ENCODE assay signal across 8 cellular contexts in the genomic region with DNA sequence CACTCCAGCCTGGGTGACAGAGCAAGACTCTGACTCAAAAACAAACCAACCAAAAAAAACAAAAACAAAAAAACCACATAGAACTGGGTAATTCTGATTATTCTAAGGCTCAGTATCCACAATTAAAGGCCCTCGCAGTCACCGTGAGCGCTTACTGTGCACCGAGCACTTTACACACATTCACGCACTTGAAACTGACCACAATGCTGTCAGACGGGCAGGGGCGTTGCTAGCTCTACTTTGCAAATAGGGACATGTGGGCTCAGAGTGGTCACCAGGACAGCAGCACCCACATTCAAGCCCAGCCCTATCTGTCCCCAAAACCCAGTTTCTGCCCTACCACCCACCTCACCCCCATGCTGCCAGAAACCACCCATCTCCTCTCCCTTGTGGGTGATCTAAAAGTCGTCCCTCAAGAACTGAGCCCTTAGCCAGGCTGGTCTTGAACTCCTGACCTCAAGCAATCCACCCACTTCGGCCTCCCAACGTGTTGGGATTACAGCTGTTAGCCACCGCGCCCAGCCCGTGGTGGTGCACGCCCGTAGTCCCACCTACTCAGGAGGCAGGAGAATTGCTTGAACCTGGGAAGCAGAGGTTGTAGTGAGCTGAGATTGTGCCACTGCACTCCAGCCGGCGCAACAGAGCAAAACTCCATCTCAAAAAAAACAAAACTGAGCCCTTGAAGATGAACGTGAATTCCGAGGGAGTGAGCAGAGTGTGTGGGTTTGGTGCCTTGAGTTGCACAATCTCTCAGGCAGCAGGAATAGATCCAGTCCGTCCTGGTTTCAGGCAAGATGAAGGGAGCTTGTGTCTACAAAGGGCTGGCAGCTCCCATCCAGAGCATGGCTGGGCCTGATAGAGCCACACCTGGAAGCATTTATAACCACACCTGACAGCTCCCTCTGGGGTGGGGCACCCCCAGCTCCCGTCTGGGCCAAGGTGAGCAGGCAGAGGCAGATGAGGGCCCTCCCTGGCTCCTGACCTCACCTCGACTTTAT. TPM values are rescaled to one million over a fixed set of nuclear protein-coding genes. Genes with fewer than 3 reads are reported as not detected.
DNase-seq lines count a peak whose midpoint lies in the region; ATAC-seq and TF ChIP-seq lines count a peak whose summit lies in the region.

No MANE protein-coding gene starts in this region.

- peak; percentile 78 for DNase-seq in GM03348 (ENCODE audit: low spot score)
- no peak for DNase-seq in WTC11 (ENCODE audit: low spot score)
- DNase-seq in heart left ventricle: peak in 1 of 5 donors; percentile 53
- peak; percentile 84 for DNase-seq in skeletal muscle cell (ENCODE audit: low read depth)
- no peak for DNase-seq in activated CD4-positive, alpha-beta T cell treated with anti-CD3 and anti-CD28 coated beads, Interleukin-2, amount 50 U/mL, for 48 hours
- DNase-seq in T-cell: no peak

- no peaks in the 10 kb centered on the region for H3K9me3 Mint-ChIP-seq in WTC11
- no peaks in the 10 kb centered on the region for H3K9me3 Mint-ChIP-seq in T-cell

- H3K4me3 Mint-ChIP-seq in WTC11 (no peak overlapping the region), T-cell (no peak overlapping the region)

- no peaks in the 10 kb centered on the region for H3K36me3 ChIP-seq in heart left ventricle

- peak overlapping the region; percentile 16 to 98 (median 60) for H3K27ac ChIP-seq in heart left ventricle

- POLR2A ChIA-PET in WTC11 (lab: Charles Lee): interaction anchor here (1.3 kb wide), 1 partner anchor 17 kb away, joined by 3 read pairs; no protein-coding TSS in a partner anchor
- POLR2A ChIA-PET in T-cell (lab: Charles Lee): no interaction called here

- CTCF ChIA-PET in WTC11 (lab: Charles Lee): interaction anchor here (0.7 to 4.3 kb wide), 6 partner anchors 8 to 228 kb away, joined by 3 to 36 read pairs (median 6); no protein-coding TSS in a partner anchor
- CTCF ChIA-PET in T-cell (lab: Charles Lee): interaction anchor here in 1 of 2 donors (0.8 to 1.0 kb wide), 2 partner anchors 14 to 17 kb away, joined by 4 to 6 read pairs; no protein-coding TSS in a partner anchor

- TF ChIP-seq CTCF in WTC11 (IDR thresholded peaks at IDR 0.05) (no peak), heart left ventricle (IDR thresholded peaks at IDR 0.05) (no peak)

- H3K4me1 Mint-ChIP-seq in WTC11 (peaks cover 18% of the 10 kb centered on the region), T-cell (peaks cover under 1 to 2% (median 1%) of the 10 kb centered on the region in 3 donors)

- H3K4me1 ChIP-seq in heart left ventricle: peaks cover 6 to 45% (median 33%) of the 10 kb centered on the region in 12 donors

- H3K27ac Mint-ChIP-seq in WTC11 (peak overlapping the region; percentile 27; the same call in 1 of the 2 replicates), T-cell (no peak overlapping the region)

- H3K4me3 ChIP-seq in heart left ventricle: no peak overlapping the region
- H3K4me3 ChIP-seq in skeletal muscle cell (ENCODE audit: low read depth, low read length): no peak overlapping the region

- no peak for ATAC-seq in WTC11
- peak in 2 of 4 donors; percentile 9 to 14 for ATAC-seq in heart left ventricle
- no peak for ATAC-seq in HG03571 (IDR thresholded peaks at IDR 0.05; ENCODE audit: unreplicated experiment)
- ATAC-seq in HG03378 (IDR thresholded peaks at IDR 0.05; ENCODE audit: unreplicated experiment): no peak
- no peak for ATAC-seq in T-cell (replicated peaks in 1 of 4)

- no peaks in the 10 kb centered on the region for H3K9me3 ChIP-seq in heart left ventricle

- H3K27me3 ChIP-seq in heart left ventricle: no peaks in the 10 kb centered on the region

- WGBS in heart left ventricle, 4 donors: 75 to 85% (median 80%) methylated on average over 21 to 22 of the region's 22 CpGs

- H3K36me3 Mint-ChIP-seq in WTC11 (no peaks in the 10 kb centered on the region), T-cell (no peaks in the 10 kb centered on the region)

- no peak for TF ChIP-seq POLR2A in heart left ventricle (IDR thresholded peaks at IDR 0.05)

- intact Hi-C loops in heart left ventricle (cut with DNase I): no loop called here

- H3K27me3 Mint-ChIP-seq in WTC11 (ENCODE audit: low read depth) (peaks cover 22% of the 10 kb centered on the region), T-cell (no peaks in the 10 kb centered on the region)

TF ChIP-seq in WTC11, 78 proteins besides CTCF, POLR2A, EP300 and RAD21:
- TF ChIP-seq ZNF671 (CRISPR knock-in tag; IDR thresholded peaks at IDR 0.05) (no peak), OVOL2 (CRISPR knock-in tag; IDR thresholded peaks at IDR 0.05; ENCODE audit: borderline replicate concordance) (no peak), ZBTB21 (CRISPR knock-in tag; IDR thresholded peaks at IDR 0.05; ENCODE audit: borderline replicate concordance) (no peak), PRRX2 (CRISPR knock-in tag; IDR thresholded peaks at IDR 0.05) (no peak)
- TF ChIP-seq, protein P1, sequence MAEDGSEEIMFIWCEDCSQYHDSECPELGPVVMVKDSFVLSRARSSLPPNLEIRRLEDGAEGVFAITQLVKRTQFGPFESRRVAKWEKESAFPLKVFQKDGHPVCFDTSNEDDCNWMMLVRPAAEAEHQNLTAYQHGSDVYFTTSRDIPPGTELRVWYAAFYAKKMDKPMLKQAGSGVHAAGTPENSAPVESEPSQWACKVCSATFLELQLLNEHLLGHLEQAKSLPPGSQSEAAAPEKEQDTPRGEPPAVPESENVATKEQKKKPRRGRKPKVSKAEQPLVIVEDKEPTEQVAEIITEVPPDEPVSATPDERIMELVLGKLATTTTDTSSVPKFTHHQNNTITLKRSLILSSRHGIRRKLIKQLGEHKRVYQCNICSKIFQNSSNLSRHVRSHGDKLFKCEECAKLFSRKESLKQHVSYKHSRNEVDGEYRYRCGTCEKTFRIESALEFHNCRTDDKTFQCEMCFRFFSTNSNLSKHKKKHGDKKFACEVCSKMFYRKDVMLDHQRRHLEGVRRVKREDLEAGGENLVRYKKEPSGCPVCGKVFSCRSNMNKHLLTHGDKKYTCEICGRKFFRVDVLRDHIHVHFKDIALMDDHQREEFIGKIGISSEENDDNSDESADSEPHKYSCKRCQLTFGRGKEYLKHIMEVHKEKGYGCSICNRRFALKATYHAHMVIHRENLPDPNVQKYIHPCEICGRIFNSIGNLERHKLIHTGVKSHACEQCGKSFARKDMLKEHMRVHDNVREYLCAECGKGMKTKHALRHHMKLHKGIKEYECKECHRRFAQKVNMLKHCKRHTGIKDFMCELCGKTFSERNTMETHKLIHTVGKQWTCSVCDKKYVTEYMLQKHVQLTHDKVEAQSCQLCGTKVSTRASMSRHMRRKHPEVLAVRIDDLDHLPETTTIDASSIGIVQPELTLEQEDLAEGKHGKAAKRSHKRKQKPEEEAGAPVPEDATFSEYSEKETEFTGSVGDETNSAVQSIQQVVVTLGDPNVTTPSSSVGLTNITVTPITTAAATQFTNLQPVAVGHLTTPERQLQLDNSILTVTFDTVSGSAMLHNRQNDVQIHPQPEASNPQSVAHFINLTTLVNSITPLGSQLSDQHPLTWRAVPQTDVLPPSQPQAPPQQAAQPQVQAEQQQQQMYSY (CRISPR knock-in tag; IDR thresholded peaks at IDR 0.05): no peak
- TF ChIP-seq, protein P2, sequence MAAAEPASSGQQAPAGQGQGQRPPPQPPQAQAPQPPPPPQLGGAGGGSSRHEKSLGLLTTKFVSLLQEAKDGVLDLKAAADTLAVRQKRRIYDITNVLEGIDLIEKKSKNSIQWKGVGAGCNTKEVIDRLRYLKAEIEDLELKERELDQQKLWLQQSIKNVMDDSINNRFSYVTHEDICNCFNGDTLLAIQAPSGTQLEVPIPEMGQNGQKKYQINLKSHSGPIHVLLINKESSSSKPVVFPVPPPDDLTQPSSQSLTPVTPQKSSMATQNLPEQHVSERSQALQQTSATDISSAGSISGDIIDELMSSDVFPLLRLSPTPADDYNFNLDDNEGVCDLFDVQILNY (CRISPR knock-in tag; IDR thresholded peaks at IDR 0.05): no peak
- TF ChIP-seq, protein P3, sequence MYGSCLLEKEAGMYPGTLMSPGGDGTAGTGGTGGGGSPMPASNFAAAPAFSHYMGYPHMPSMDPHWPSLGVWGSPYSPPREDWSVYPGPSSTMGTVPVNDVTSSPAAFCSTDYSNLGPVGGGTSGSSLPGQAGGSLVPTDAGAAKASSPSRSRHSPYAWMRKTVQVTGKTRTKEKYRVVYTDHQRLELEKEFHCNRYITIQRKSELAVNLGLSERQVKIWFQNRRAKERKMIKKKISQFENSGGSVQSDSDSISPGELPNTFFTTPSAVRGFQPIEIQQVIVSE (CRISPR knock-in tag; IDR thresholded peaks at IDR 0.05; ENCODE audit: borderline replicate concordance): no peak

RNA-seq across cellular contexts. Expression of a gene that starts 5.4 kb away (rescaled TPM):
- total RNA-seq in WTC11 (2021) (202 to 299 TPM (median 285 TPM) in 3 replicates), heart left ventricle (1,000 to 10,000 TPM in 8 of 9 donors, 100 to 1,000 TPM in 1; 822 to 5,278 (median 1,968) TPM), T-cell (10 to 100 TPM; 38.1 to 43.6 (median 40.1) TPM)
- 1,000 to 10,000 TPM; 2,695 to 3,131 TPM for polyA plus RNA-seq in heart left ventricle

Comparison
In these comparisons a context has a peak if more than half of its experiments do, and no peak if none do; other contexts are left out.
1. DNase-seq: peak in GM03348 (single experiment) and skeletal muscle cell (single experiment); none in WTC11 (single experiment), activated CD4-positive, alpha-beta T cell treated with anti-CD3 and anti-CD28 coated beads, Interleukin-2, amount 50 U/mL, for 48 hours (0 of 2) and T-cell (0 of 34).